1 cellular context compared by ENCODE assay signal in genomic region chr7:102992509-102992819, GRCh38.
TF ChIP-seq lines count a peak whose summit lies in the region.

No MANE protein-coding gene starts in this region.

TF ChIP-seq in IMR-90, 13 proteins besides CTCF, POLR2A, EP300 and RAD21 (continued from another document):
- TF ChIP-seq USF2 (IDR thresholded peaks at IDR 0.05; ENCODE audit: low read depth, low read length): no peak
- TF ChIP-seq SMC3 (IDR thresholded peaks at IDR 0.05; ENCODE audit: low read depth, low read length): no peak
- no peak for TF ChIP-seq ELK1 (IDR thresholded peaks at IDR 0.05; ENCODE audit: borderline replicate concordance, low read depth, low read length)
TF ChIP-seq in IMR-90: peak in this region for 0.
